In the genomic region with DNA sequence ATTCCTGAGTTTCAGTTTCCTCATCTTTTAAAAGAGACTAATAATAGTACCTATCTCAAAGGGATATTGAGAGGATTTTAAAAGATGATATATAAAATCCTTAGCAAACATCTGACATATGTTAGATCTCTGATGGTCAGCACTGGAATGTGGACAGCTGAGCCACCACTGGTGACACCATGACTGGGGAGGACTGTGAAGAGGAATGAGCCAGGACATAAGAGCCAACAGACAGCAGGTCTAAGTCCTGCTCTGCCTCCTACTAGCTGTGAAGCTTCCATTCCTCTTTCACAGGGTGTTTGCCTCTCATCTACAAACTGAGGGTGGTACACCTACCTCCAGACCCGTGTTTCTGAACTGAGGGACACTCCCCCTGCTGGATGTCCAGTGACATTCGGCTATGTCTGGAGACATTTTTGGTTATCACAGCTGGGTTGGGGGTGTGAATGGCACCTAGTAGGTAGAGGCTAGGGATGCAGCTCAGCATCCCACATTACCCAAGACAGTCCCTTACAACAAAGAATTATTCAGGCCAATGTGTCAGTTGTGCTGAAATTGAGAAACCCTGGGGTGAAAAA, we compare ENCODE assay signal across 17 cellular contexts.
DNase-seq lines count a peak whose midpoint lies in the region; ATAC-seq, FAIRE-seq and TF ChIP-seq lines count a peak whose summit lies in the region.
"Had no signal": no experiment of that assay in that cellular context is flagged by ENCODE, and none has a peak within 500 bp of the region (broad histone marks: within the 10 kb centered on the region; RNA-seq: fewer than 3 reads in every experiment).

No MANE protein-coding gene starts in this region.

- H2AFZ ChIP-seq in neural progenitor cell (replicated peaks), result no peak overlapping the region

- peaks cover 25% of the 10 kb centered on the region for H3K4me1 Mint-ChIP-seq in neural progenitor cell
- H3K4me1 Mint-ChIP-seq: nephron progenitor cell had no signal

- TF ChIP-seq POLR2A in body of pancreas (IDR thresholded peaks at IDR 0.05), result no peak

- no peak overlapping the region for H3K4me3 Mint-ChIP-seq in neural progenitor cell
- H3K4me3 Mint-ChIP-seq: activated naive CD8-positive, alpha-beta T cell treated with anti-CD3 and anti-CD28 coated beads for 36 hours; effector memory CD8-positive, alpha-beta T cell; nephron progenitor cell had no signal

- FAIRE-seq in HTR-8/SVneo (lab: Jason Lieb, UNC), result no peak
- FAIRE-seq: GM18507, RCC 7860 had no signal

- H3K36me3 Mint-ChIP-seq in neural progenitor cell, result no peaks in the 10 kb centered on the region

- peak; percentile 45 for DNase-seq in NCI-H82 (lab: John Stamatoyannopoulos, UW)
- DNase-seq in NCI-H82 treated with DMSO at 0.1 percent for 48 hours (lab: John Stamatoyannopoulos, UW; ENCODE audit: unreplicated experiment), result no peak
- peak; percentile 44 for DNase-seq in WERI-Rb-1
- DNase-seq in neural progenitor cell (ENCODE audit: low spot score), result no peak
- DNase-seq in HTR-8/SVneo (ENCODE audit: insufficient read length, low spot score), result no peak
- no peak for DNase-seq in body of pancreas
- DNase-seq: activated CD4-positive, alpha-beta T cell treated with anti-CD3 and anti-CD28 coated beads for 4 hours; activated naive CD8-positive, alpha-beta T cell treated with anti-CD3 and anti-CD28 coated beads for 36 hours; effector memory CD8-positive, alpha-beta T cell; NCI-H1417 treated with DMSO at 0.1 percent for 48 hours; nephron progenitor cell; stimulated activated CD4-positive, alpha-beta T cell treated with anti-CD3 and anti-CD28 coated beads, Interleukin-2, amount 100 ng/mL, for 24 hours had no signal

- H3K4me1 ChIP-seq in neural progenitor cell (peaks cover 23% of the 10 kb centered on the region), body of pancreas (no peaks in the 10 kb centered on the region)

- no peak for TF ChIP-seq EP300 in Ishikawa (IDR thresholded peaks at IDR 0.05; ENCODE audit: borderline replicate concordance)

- H3K27ac Mint-ChIP-seq in neural progenitor cell, result no peak overlapping the region
- H3K27ac Mint-ChIP-seq: activated naive CD8-positive, alpha-beta T cell treated with anti-CD3 and anti-CD28 coated beads for 36 hours; nephron progenitor cell had no signal

- WGBS in body of pancreas, 2 donors, result 50 to 53% methylated on average over 2 of the region's 2 CpGs

- intact Hi-C loops in body of pancreas (cut with DNase I), result no loop called here

- H3K4me3 ChIP-seq in WERI-Rb-1 (ENCODE audit: low read depth, low read length), result no peak overlapping the region
- no peak overlapping the region for H3K4me3 ChIP-seq in neural progenitor cell
- no peak overlapping the region for H3K4me3 ChIP-seq in body of pancreas
- H3K4me3 ChIP-seq: tibial artery had no signal

- no peak overlapping the region for H3K27ac ChIP-seq in WERI-Rb-1
- no peak overlapping the region for H3K27ac ChIP-seq in neural progenitor cell
- no peak overlapping the region for H3K27ac ChIP-seq in body of pancreas
- H3K27ac ChIP-seq: tibial artery had no signal

- no peak for TF ChIP-seq RAD21 in Ishikawa (IDR thresholded peaks at IDR 0.05; ENCODE audit: low read depth)

- no peaks in the 10 kb centered on the region for H3K79me2 ChIP-seq in neural progenitor cell (ENCODE audit: low read depth)

- H3K9me3 ChIP-seq in WERI-Rb-1 (ENCODE audit: severe bottlenecking), result peaks cover 3% of the 10 kb centered on the region
- H3K9me3 ChIP-seq in neural progenitor cell (ENCODE audit: low read depth), result no peaks in the 10 kb centered on the region
- H3K9me3 ChIP-seq in body of pancreas, result no peaks in the 10 kb centered on the region
- H3K9me3 ChIP-seq: tibial artery had no signal

- H3F3A ChIP-seq in neural progenitor cell (ENCODE audit: low read depth), result peaks cover 8% of the 10 kb centered on the region

- H3K27me3 ChIP-seq in WERI-Rb-1 (ENCODE audit: insufficient read depth, low read depth, severe bottlenecking) (no peaks in the 10 kb centered on the region), neural progenitor cell (no peaks in the 10 kb centered on the region), body of pancreas (no peaks in the 10 kb centered on the region)
- H3K27me3 ChIP-seq: tibial artery had no signal

- no peaks in the 10 kb centered on the region for H4K20me1 ChIP-seq in neural progenitor cell (ENCODE audit: low read depth)

- H3K36me3 ChIP-seq in WERI-Rb-1, result no peaks in the 10 kb centered on the region
- H3K36me3 ChIP-seq in neural progenitor cell, result no peaks in the 10 kb centered on the region
- H3K36me3 ChIP-seq in body of pancreas (replicated peaks in 1 of 2; ENCODE audit: insufficient read depth in 1 of 2, low read depth in 2 of 2), result no peaks in the 10 kb centered on the region
- H3K36me3 ChIP-seq: tibial artery had no signal

- peak; percentile 64 for TF ChIP-seq CTCF in WERI-Rb-1 (IDR thresholded peaks at IDR 0.05; ENCODE audit: low read depth, low read length)
- peak; percentile 17 for TF ChIP-seq CTCF in neural progenitor cell (IDR thresholded peaks at IDR 0.05)
- no peak for TF ChIP-seq CTCF in body of pancreas (IDR thresholded peaks at IDR 0.05)

- H3K27me3 Mint-ChIP-seq in neural progenitor cell (ENCODE audit: insufficient read depth, low read depth), result peaks cover 17% of the 10 kb centered on the region
- H3K27me3 Mint-ChIP-seq: activated naive CD8-positive, alpha-beta T cell treated with anti-CD3 and anti-CD28 coated beads for 36 hours; effector memory CD8-positive, alpha-beta T cell had no signal

- no peak overlapping the region for H3K4me2 ChIP-seq in neural progenitor cell

- no peak overlapping the region for H3K9ac ChIP-seq in neural progenitor cell

- no peak for ATAC-seq in body of pancreas
- no peak for ATAC-seq in GM21447 (IDR thresholded peaks at IDR 0.05; ENCODE audit: unreplicated experiment)
- ATAC-seq: effector memory CD8-positive, alpha-beta T cell had no signal

- H3K9me3 Mint-ChIP-seq in neural progenitor cell, result peaks cover 9% of the 10 kb centered on the region
- H3K9me3 Mint-ChIP-seq: effector memory CD8-positive, alpha-beta T cell had no signal

TF ChIP-seq in Ishikawa, 13 proteins besides CTCF, POLR2A, EP300 and RAD21:
- TF ChIP-seq CEBPB (IDR thresholded peaks at IDR 0.05) (no peak), CREB1 (IDR thresholded peaks at IDR 0.05; ENCODE audit: low read depth) (no peak), TCF12 (IDR thresholded peaks at IDR 0.05; ENCODE audit: low read depth) (no peak)
- TF ChIP-seq, protein P1, sequence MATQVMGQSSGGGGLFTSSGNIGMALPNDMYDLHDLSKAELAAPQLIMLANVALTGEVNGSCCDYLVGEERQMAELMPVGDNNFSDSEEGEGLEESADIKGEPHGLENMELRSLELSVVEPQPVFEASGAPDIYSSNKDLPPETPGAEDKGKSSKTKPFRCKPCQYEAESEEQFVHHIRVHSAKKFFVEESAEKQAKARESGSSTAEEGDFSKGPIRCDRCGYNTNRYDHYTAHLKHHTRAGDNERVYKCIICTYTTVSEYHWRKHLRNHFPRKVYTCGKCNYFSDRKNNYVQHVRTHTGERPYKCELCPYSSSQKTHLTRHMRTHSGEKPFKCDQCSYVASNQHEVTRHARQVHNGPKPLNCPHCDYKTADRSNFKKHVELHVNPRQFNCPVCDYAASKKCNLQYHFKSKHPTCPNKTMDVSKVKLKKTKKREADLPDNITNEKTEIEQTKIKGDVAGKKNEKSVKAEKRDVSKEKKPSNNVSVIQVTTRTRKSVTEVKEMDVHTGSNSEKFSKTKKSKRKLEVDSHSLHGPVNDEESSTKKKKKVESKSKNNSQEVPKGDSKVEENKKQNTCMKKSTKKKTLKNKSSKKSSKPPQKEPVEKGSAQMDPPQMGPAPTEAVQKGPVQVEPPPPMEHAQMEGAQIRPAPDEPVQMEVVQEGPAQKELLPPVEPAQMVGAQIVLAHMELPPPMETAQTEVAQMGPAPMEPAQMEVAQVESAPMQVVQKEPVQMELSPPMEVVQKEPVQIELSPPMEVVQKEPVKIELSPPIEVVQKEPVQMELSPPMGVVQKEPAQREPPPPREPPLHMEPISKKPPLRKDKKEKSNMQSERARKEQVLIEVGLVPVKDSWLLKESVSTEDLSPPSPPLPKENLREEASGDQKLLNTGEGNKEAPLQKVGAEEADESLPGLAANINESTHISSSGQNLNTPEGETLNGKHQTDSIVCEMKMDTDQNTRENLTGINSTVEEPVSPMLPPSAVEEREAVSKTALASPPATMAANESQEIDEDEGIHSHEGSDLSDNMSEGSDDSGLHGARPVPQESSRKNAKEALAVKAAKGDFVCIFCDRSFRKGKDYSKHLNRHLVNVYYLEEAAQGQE (IDR thresholded peaks at IDR 0.05; ENCODE audit: low read depth), result peak; percentile 25; the same call in 1 of the 2 replicates
TF ChIP-seq in Ishikawa: peak in this region for 1.

Comparison
In these comparisons a context has a peak if more than half of its experiments do, and no peak if none do; other contexts are left out.
1. DNase-seq: peak in NCI-H82 (single experiment) and WERI-Rb-1 (single experiment); none in NCI-H82 treated with DMSO at 0.1 percent for 48 hours (single experiment), neural progenitor cell (single experiment), HTR-8/SVneo (single experiment) and body of pancreas (0 of 4).
2. CTCF ChIP-seq: peak in WERI-Rb-1 (single experiment) and neural progenitor cell (single experiment); none in body of pancreas (0 of 7).